ENCODE assay signal across 21 cellular contexts in genomic region chr3:155608237-155608636, GRCh38.
"Had no signal": no experiment of that assay in that cellular context is flagged by ENCODE, and none has a peak within 500 bp of the region (broad histone marks: within the 10 kb centered on the region; RNA-seq: fewer than 3 reads in every experiment).

No MANE protein-coding gene starts in this region.

- H3K4me3 ChIP-seq: cardiac muscle cell had no signal

- DNase-seq: activated B cell treated with CpG ODN at 0.5 μM for 24 hours; activated CD4-positive, alpha-beta T cell treated with anti-CD3 and anti-CD28 coated beads for 1 hour; activated CD4-positive, alpha-beta T cell treated with anti-CD3 and anti-CD28 coated beads, Interleukin-2, amount 10 ng/mL, durations not matched to agents 24 days and 14 days; activated CD4-positive, alpha-beta T cell treated with anti-CD3 and anti-CD28 coated beads, Interleukin-2, amount 50 U/mL, for 48 hours; activated CD8-positive, alpha-beta memory T cell treated with anti-CD3 and anti-CD28 coated beads, Interleukin-2, amount 10 ng/mL, durations not matched to agents 7 days and 5 days; activated effector memory CD4-positive, alpha-beta T cell treated with anti-CD3 and anti-CD28 coated beads, Interleukin-2, amount 50 U/mL, for 16 hours; activated naive CD4-positive, alpha-beta T cell treated with anti-CD3 and anti-CD28 coated beads for 36 hours; activated T-cell treated with anti-CD3 and anti-CD28 coated beads, Interleukin-2, amount 50 U/mL, for 4 hours; brain microvascular endothelial cell; KG1; NCI-H1048; NCI-H146; NCI-H187 treated with DMSO at 0.1 percent for 48 hours; NCI-H2081 treated with DMSO at 0.1 percent for 48 hours; NCI-H446; NCI-H524; PC-3; SHP77 had no signal

- H3K4me1 Mint-ChIP-seq: activated B cell treated with CpG ODN at 0.5 μM for 24 hours; activated CD4-positive, alpha-beta T cell treated with anti-CD3 and anti-CD28 coated beads, Interleukin-2, amount 10 ng/mL, durations not matched to agents 24 days and 14 days; activated CD8-positive, alpha-beta memory T cell treated with anti-CD3 and anti-CD28 coated beads, Interleukin-2, amount 10 ng/mL, durations not matched to agents 7 days and 5 days had no signal

- H3K27ac Mint-ChIP-seq: activated B cell treated with CpG ODN at 0.5 μM for 24 hours; activated CD4-positive, alpha-beta T cell treated with anti-CD3 and anti-CD28 coated beads, Interleukin-2, amount 10 ng/mL, durations not matched to agents 24 days and 14 days; activated CD8-positive, alpha-beta memory T cell treated with anti-CD3 and anti-CD28 coated beads, Interleukin-2, amount 10 ng/mL, durations not matched to agents 7 days and 5 days; activated naive CD4-positive, alpha-beta T cell treated with anti-CD3 and anti-CD28 coated beads for 36 hours; activated naive CD8-positive, alpha-beta T cell; T-helper 1 cell treated with Interleukin-12 subunit alpha and Interleukin-12 subunit beta and Interleukin-4 antibody, amounts not matched to agents 30 μg/mL and 1 μg/mL, for 36 hours had no signal

- H3K27me3 Mint-ChIP-seq: activated naive CD8-positive, alpha-beta T cell had no signal

- H3K36me3 ChIP-seq: brain microvascular endothelial cell, cardiac muscle cell had no signal

- H3K27me3 ChIP-seq: brain microvascular endothelial cell, cardiac muscle cell had no signal

- H3K27ac ChIP-seq: brain microvascular endothelial cell, cardiac muscle cell had no signal

- H3K36me3 Mint-ChIP-seq: activated CD8-positive, alpha-beta memory T cell treated with anti-CD3 and anti-CD28 coated beads, Interleukin-2, amount 10 ng/mL, durations not matched to agents 7 days and 5 days had no signal

- H3K4me3 Mint-ChIP-seq: activated B cell treated with CpG ODN at 0.5 μM for 24 hours; activated CD4-positive, alpha-beta T cell treated with anti-CD3 and anti-CD28 coated beads, Interleukin-2, amount 10 ng/mL, durations not matched to agents 24 days and 14 days; activated CD8-positive, alpha-beta memory T cell treated with anti-CD3 and anti-CD28 coated beads, Interleukin-2, amount 10 ng/mL, durations not matched to agents 7 days and 5 days; activated naive CD4-positive, alpha-beta T cell treated with anti-CD3 and anti-CD28 coated beads for 36 hours; activated naive CD8-positive, alpha-beta T cell; activated T-cell treated with anti-CD3 and anti-CD28 coated beads, Interleukin-2, amount 50 U/mL, for 4 hours; T-helper 1 cell treated with Interleukin-12 subunit alpha and Interleukin-12 subunit beta and Interleukin-4 antibody, amounts not matched to agents 30 μg/mL and 1 μg/mL, for 36 hours had no signal
